16 cellular contexts compared by ENCODE assay signal in the genomic region with DNA sequence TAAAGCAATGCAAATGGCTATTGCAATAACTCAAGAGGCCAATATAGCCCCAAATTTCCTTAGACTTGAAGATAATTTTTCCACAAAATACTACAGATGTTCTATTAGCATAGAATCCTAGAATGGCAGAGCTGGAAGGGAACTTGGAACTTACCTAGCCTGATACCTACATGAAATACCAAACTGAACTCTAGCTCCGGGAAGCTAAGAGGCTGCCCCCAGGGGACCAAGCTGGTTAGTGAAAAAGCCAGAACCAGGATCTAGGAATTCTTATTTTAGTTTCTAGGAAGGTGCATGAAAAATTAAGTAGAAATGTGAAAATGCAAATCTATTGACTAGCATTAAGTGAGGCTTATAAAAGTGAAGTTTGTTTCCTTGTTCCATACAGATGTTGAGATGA.
DNase-seq lines count a peak whose midpoint lies in the region; ATAC-seq and TF ChIP-seq lines count a peak whose summit lies in the region.
"Had no signal": no experiment of that assay in that cellular context is flagged by ENCODE, and none has a peak within 500 bp of the region (broad histone marks: within the 10 kb centered on the region; RNA-seq: fewer than 3 reads in every experiment).

No MANE protein-coding gene starts in this region.

- POLR2A ChIA-PET in WTC11 (lab: Charles Lee): no interaction called here

- H3K23ac ChIP-seq in mesendoderm (ENCODE audit: low read length): no peak overlapping the region

- H3K4me3 Mint-ChIP-seq in GM23338 (no peak overlapping the region), WTC11 (no peak overlapping the region)
- H3K4me3 Mint-ChIP-seq: CD14-positive monocyte; CD8-positive, alpha-beta T cell had no signal

- H3K4me2 ChIP-seq in GM23338: no peak overlapping the region
- no peak overlapping the region for H3K4me2 ChIP-seq in mesendoderm (ENCODE audit: low read length)
- no peak overlapping the region for H3K4me2 ChIP-seq in smooth muscle cell

- H4K20me1 ChIP-seq in GM23338 (replicated peaks; ENCODE audit: insufficient read depth) (no peaks in the 10 kb centered on the region), smooth muscle cell (ENCODE audit: low read depth) (no peaks in the 10 kb centered on the region)

- H3K36me3 ChIP-seq in GM23338 (ENCODE audit: insufficient read depth): no peaks in the 10 kb centered on the region
- H3K36me3 ChIP-seq in mesendoderm (ENCODE audit: control insufficient read depth, insufficient read depth, low read length): no peaks in the 10 kb centered on the region
- no peaks in the 10 kb centered on the region for H3K36me3 ChIP-seq in smooth muscle cell (ENCODE audit: low read depth)
- H3K36me3 ChIP-seq: HAP-1 had no signal

- DNase-seq in GM23338 (ENCODE audit: low spot score): peak; percentile 56
- no peak for DNase-seq in WTC11 (ENCODE audit: low spot score)
- peak; percentile 41 for DNase-seq in mesendoderm
- no peak for DNase-seq in smooth muscle cell (lab: John Stamatoyannopoulos, UW; ENCODE audit: unreplicated experiment)
- no peak for DNase-seq in central memory CD4-positive, alpha-beta T cell
- DNase-seq: CD8-positive, alpha-beta T cell; COR-L47; DMS153; DMS79 treated with DMSO at 0.1 percent for 48 hours; EL; GDM1 had no signal

- H3K9me3 ChIP-seq in smooth muscle cell (replicated peaks; ENCODE audit: low read depth): no peaks in the 10 kb centered on the region
- H3K9me3 ChIP-seq: HAP-1 had no signal

- H3K9me2 ChIP-seq in GM23338 (ENCODE audit: insufficient read depth): no peaks in the 10 kb centered on the region

- no peaks in the 10 kb centered on the region for H3F3A ChIP-seq in GM23338 (replicated peaks; ENCODE audit: low read depth)
- peaks cover 6% of the 10 kb centered on the region for H3F3A ChIP-seq in smooth muscle cell (ENCODE audit: low read depth)

- no peak overlapping the region for H2BK5ac ChIP-seq in mesendoderm (ENCODE audit: low read length)

- H3K27me3 Mint-ChIP-seq in GM23338 (ENCODE audit: insufficient read depth, low read depth, poor library complexity) (no peaks in the 10 kb centered on the region), WTC11 (ENCODE audit: low read depth) (no peaks in the 10 kb centered on the region)

- H2AK5ac ChIP-seq in mesendoderm (ENCODE audit: low read length): no peak overlapping the region

- H3K27me3 ChIP-seq in GM23338 (ENCODE audit: insufficient read depth): no peaks in the 10 kb centered on the region
- H3K27me3 ChIP-seq in mesendoderm (ENCODE audit: insufficient read depth, low read length, poor library complexity): no peaks in the 10 kb centered on the region
- no peaks in the 10 kb centered on the region for H3K27me3 ChIP-seq in smooth muscle cell (ENCODE audit: low read depth)

- no peak overlapping the region for H2BK120ac ChIP-seq in mesendoderm (ENCODE audit: low read depth, low read length)

- peaks cover 3% of the 10 kb centered on the region; the same call in 1 of the 3 replicates for H3K4me1 Mint-ChIP-seq in GM23338
- H3K4me1 Mint-ChIP-seq in WTC11: peaks cover 3% of the 10 kb centered on the region; the same call in 1 of the 2 replicates
- H3K4me1 Mint-ChIP-seq: CD14-positive monocyte had no signal

- H3K18ac ChIP-seq in mesendoderm (ENCODE audit: low read length): no peak overlapping the region

- H3K4me3 ChIP-seq in GM23338 (no peak overlapping the region), mesendoderm (ENCODE audit: low read length) (no peak overlapping the region), smooth muscle cell (no peak overlapping the region)
- H3K4me3 ChIP-seq: HAP-1 had no signal

- no peak overlapping the region for H3K27ac ChIP-seq in GM23338 (ENCODE audit: low read depth)
- H3K27ac ChIP-seq in mesendoderm (ENCODE audit: low read depth, low read length): no peak overlapping the region
- no peak overlapping the region for H3K27ac ChIP-seq in smooth muscle cell (ENCODE audit: low read depth)
- H3K27ac ChIP-seq: HL-60 had no signal

- H3K27ac Mint-ChIP-seq in GM23338 (no peak overlapping the region), WTC11 (no peak overlapping the region)
- H3K27ac Mint-ChIP-seq: CD8-positive, alpha-beta T cell had no signal

- no peak overlapping the region for H3K9ac ChIP-seq in mesendoderm (ENCODE audit: low read length)
- H3K9ac ChIP-seq in smooth muscle cell (ENCODE audit: low read depth): no peak overlapping the region

- H2AFZ ChIP-seq in GM23338: peak overlapping the region; percentile 33; the same call in 1 of the 2 replicates
- H2AFZ ChIP-seq in smooth muscle cell (ENCODE audit: low read depth): no peak overlapping the region

- no peak overlapping the region for H2BK15ac ChIP-seq in mesendoderm (replicated peaks; ENCODE audit: low read depth)

- CTCF ChIA-PET in WTC11 (lab: Charles Lee): interaction anchor here (1.3 kb wide), 1 partner anchor 187 kb away, joined by 3 read pairs; no protein-coding TSS in a partner anchor

- H3K4me1 ChIP-seq in GM23338 (ENCODE audit: insufficient read depth) (no peaks in the 10 kb centered on the region), mesendoderm (ENCODE audit: control insufficient read depth, low read depth, low read length) (no peaks in the 10 kb centered on the region), smooth muscle cell (ENCODE audit: low read depth) (peaks cover 19% of the 10 kb centered on the region)
- H3K4me1 ChIP-seq: HAP-1 had no signal

- no peak overlapping the region for H3K56ac ChIP-seq in mesendoderm (ENCODE audit: low read length)

- H3K4ac ChIP-seq in mesendoderm (ENCODE audit: low read depth, low read length): no peak overlapping the region

- no peaks in the 10 kb centered on the region for H3K79me1 ChIP-seq in mesendoderm (ENCODE audit: low read length)

- no CpG with 5 or more reads among the region's 1 CpG for WGBS in mesendoderm (ENCODE audit: extremely low coverage, insufficient coverage, low lambda C conversion rate)
- WGBS in smooth muscle cell (ENCODE audit: low lambda C conversion rate): 69% methylated on average over 1 of the region's 1 CpG

- ATAC-seq in GM23338: peak; percentile 43
- ATAC-seq in WTC11: peak; percentile 47
- ATAC-seq in HG02970 (IDR thresholded peaks at IDR 0.05; ENCODE audit: low FRiP score, unreplicated experiment): no peak
- no peak for ATAC-seq in HG02938 (IDR thresholded peaks at IDR 0.05; ENCODE audit: unreplicated experiment)
- ATAC-seq: CD8-positive, alpha-beta T cell had no signal

- H4K8ac ChIP-seq in mesendoderm (ENCODE audit: low read depth, low read length): no peak overlapping the region

- TF ChIP-seq CTCF in GM23338 (conservative IDR thresholded peaks at IDR 0.05; ENCODE audit: low read depth in 2 of 2) (peak; percentile 23 to 40; a peak in 2 of 4 replicates), WTC11 (IDR thresholded peaks at IDR 0.05) (no peak), smooth muscle cell (IDR thresholded peaks at IDR 0.05; ENCODE audit: borderline replicate concordance, insufficient read depth, poor library complexity, severe bottlenecking) (no peak)

- no peaks in the 10 kb centered on the region for H3K79me2 ChIP-seq in GM23338 (replicated peaks; ENCODE audit: insufficient read depth)
- H3K79me2 ChIP-seq in mesendoderm (ENCODE audit: control insufficient read depth, insufficient read depth, low read length): no peaks in the 10 kb centered on the region
- H3K79me2 ChIP-seq in smooth muscle cell (ENCODE audit: low read depth): no peaks in the 10 kb centered on the region

- H3K36me3 Mint-ChIP-seq in GM23338 (ENCODE audit: low read depth) (no peaks in the 10 kb centered on the region), WTC11 (no peaks in the 10 kb centered on the region)
- H3K36me3 Mint-ChIP-seq: CD14-positive monocyte; CD8-positive, alpha-beta T cell had no signal

- H4K5ac ChIP-seq in mesendoderm (ENCODE audit: low read length): no peak overlapping the region

- H3K9me3 Mint-ChIP-seq in GM23338 (no peaks in the 10 kb centered on the region), WTC11 (no peaks in the 10 kb centered on the region)
- H3K9me3 Mint-ChIP-seq: CD14-positive monocyte; CD8-positive, alpha-beta T cell had no signal

TF ChIP-seq in GM23338, 12 proteins besides CTCF, POLR2A, EP300 and RAD21 (continues in another document):
- no peak for TF ChIP-seq ZNF114 (CRISPR knock-in tag; IDR thresholded peaks at IDR 0.05)
- TF ChIP-seq EZH2 (IDR thresholded peaks at IDR 0.05; ENCODE audit: low read depth, unreplicated experiment): no peak
- no peak for TF ChIP-seq JUNB (IDR thresholded peaks at IDR 0.05; ENCODE audit: unreplicated experiment)

TF ChIP-seq in WTC11, 78 proteins besides CTCF, POLR2A, EP300 and RAD21:
- TF ChIP-seq, protein P1, sequence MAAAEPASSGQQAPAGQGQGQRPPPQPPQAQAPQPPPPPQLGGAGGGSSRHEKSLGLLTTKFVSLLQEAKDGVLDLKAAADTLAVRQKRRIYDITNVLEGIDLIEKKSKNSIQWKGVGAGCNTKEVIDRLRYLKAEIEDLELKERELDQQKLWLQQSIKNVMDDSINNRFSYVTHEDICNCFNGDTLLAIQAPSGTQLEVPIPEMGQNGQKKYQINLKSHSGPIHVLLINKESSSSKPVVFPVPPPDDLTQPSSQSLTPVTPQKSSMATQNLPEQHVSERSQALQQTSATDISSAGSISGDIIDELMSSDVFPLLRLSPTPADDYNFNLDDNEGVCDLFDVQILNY (CRISPR knock-in tag; IDR thresholded peaks at IDR 0.05): no peak

Comparison
In these comparisons a context has a peak if more than half of its experiments do, and no peak if none do; other contexts are left out.
1. ATAC-seq: peak in GM23338 (single experiment) and WTC11 (single experiment); none in HG02970 (single experiment) and HG02938 (single experiment).
2. DNase-seq: peak in GM23338 (single experiment) and mesendoderm (single experiment); none in WTC11 (single experiment), smooth muscle cell (single experiment) and central memory CD4-positive, alpha-beta T cell (single experiment).
3. CTCF ChIP-seq: peak in GM23338 (2 of 2); none in WTC11 (single experiment) and smooth muscle cell (single experiment).